ENCODE assay signal across 15 cellular contexts in genomic region chr7:23472556-23472955, GRCh38. TPM values are rescaled to one million over a fixed set of nuclear protein-coding genes. Genes with fewer than 3 reads are reported as not detected.
DNase-seq lines count a peak whose midpoint lies in the region; ATAC-seq and TF ChIP-seq lines count a peak whose summit lies in the region.
"Had no signal": no experiment of that assay in that cellular context is flagged by ENCODE, and none has a peak within 500 bp of the region (broad histone marks: within the 10 kb centered on the region; RNA-seq: fewer than 3 reads in every experiment).

No MANE protein-coding gene starts in this region.

- H3K4me3 Mint-ChIP-seq in chondrocyte (ENCODE audit: unreplicated experiment): peak overlapping the region; percentile 91
- H3K4me3 Mint-ChIP-seq in progenitor cell of endocrine pancreas (ENCODE audit: low read depth): peak overlapping the region; percentile 87

- H3K36me3 ChIP-seq in SK-N-SH (replicated peaks in 1 of 2; ENCODE audit: control insufficient read depth in 1 of 2, insufficient read depth in 2 of 2, low read length in 1 of 2): no peaks in the 10 kb centered on the region
- H3K36me3 ChIP-seq: adrenal gland, colonic mucosa, esophagus muscularis mucosa had no signal

- peaks cover 4 to 26% of the 10 kb centered on the region in 2 experiments; a peak in 3 of 4 replicates for H3K4me1 ChIP-seq in SK-N-SH (ENCODE audit: control insufficient read depth in 1 of 2, insufficient read depth in 2 of 2, low read depth in 1 of 2, low read length in 1 of 2)

- POLR2A ChIA-PET in SK-N-SH (lab: Yijun Ruan, JAX): interaction anchor here (0.6 to 1.3 kb wide), 3 partner anchors 13 to 43 kb away, joined by 3 to 7 read pairs (median 3); no protein-coding TSS in a partner anchor

- H3K36me3 Mint-ChIP-seq in chondrocyte (ENCODE audit: low read depth) (no peaks in the 10 kb centered on the region), progenitor cell of endocrine pancreas (ENCODE audit: insufficient read depth) (no peaks in the 10 kb centered on the region)

- H3K27me3 Mint-ChIP-seq in chondrocyte (ENCODE audit: low read depth): no peaks in the 10 kb centered on the region
- no peaks in the 10 kb centered on the region for H3K27me3 Mint-ChIP-seq in progenitor cell of endocrine pancreas

- H3K79me2 ChIP-seq in SK-N-SH (ENCODE audit: insufficient read depth): peaks cover 76% of the 10 kb centered on the region

- DNase-seq in SK-N-SH (no peak), NCI-H1930 (lab: John Stamatoyannopoulos, UW) (peak; percentile 18 to 23), chondrocyte (ENCODE audit: low spot score) (no peak), progenitor cell of endocrine pancreas (ENCODE audit: low spot score, unreplicated experiment) (no peak), NCI-H128 (lab: John Stamatoyannopoulos, UW; ENCODE audit: unreplicated experiment) (no peak)
- no peak for DNase-seq in stimulated activated naive CD4-positive, alpha-beta T cell (lab: John Stamatoyannopoulos, UW)
- DNase-seq: activated CD4-positive, CD25-positive, alpha-beta regulatory T cell treated with anti-CD3 and anti-CD28 coated beads, Interleukin-2, amount 50 U/mL, for 72 hours; activated T-cell treated with anti-CD3 and anti-CD28 coated beads, Interleukin-2, amount 50 U/mL, for 1 hour; adrenal gland; colonic mucosa; small intestine had no signal

- TF ChIP-seq EP300 in SK-N-SH (IDR thresholded peaks at IDR 0.05; ENCODE audit: borderline replicate concordance in 1 of 2, low read depth in 1 of 2, low read length in 1 of 2): no peak

- H2AFZ ChIP-seq in SK-N-SH (ENCODE audit: low read depth): peak overlapping the region; percentile 90; the same call in 1 of the 2 replicates

- TF ChIP-seq CTCF in SK-N-SH (IDR thresholded peaks at IDR 0.05) (no peak), chondrocyte (IDR thresholded peaks at IDR 0.05) (no peak), progenitor cell of endocrine pancreas (IDR thresholded peaks at IDR 0.05; ENCODE audit: unreplicated experiment) (no peak)

- peaks cover 6% of the 10 kb centered on the region for H4K20me1 ChIP-seq in SK-N-SH (ENCODE audit: insufficient read depth)

- H3K27ac Mint-ChIP-seq in chondrocyte (ENCODE audit: unreplicated experiment): peak overlapping the region; percentile 91
- H3K27ac Mint-ChIP-seq in progenitor cell of endocrine pancreas: peak overlapping the region; percentile 96

- H3K4me1 Mint-ChIP-seq in chondrocyte (ENCODE audit: low read depth): peaks cover 31% of the 10 kb centered on the region
- peaks cover 31% of the 10 kb centered on the region for H3K4me1 Mint-ChIP-seq in progenitor cell of endocrine pancreas (ENCODE audit: low read depth)

- no peaks in the 10 kb centered on the region for H3K9me3 ChIP-seq in SK-N-SH
- H3K9me3 ChIP-seq: adrenal gland, colonic mucosa, esophagus muscularis mucosa had no signal

- no peak for TF ChIP-seq RAD21 in SK-N-SH (IDR thresholded peaks at IDR 0.05; ENCODE audit: low read length)

- CTCF ChIA-PET in SK-N-SH (lab: Yijun Ruan, JAX): interaction anchor here (0.7 to 2.0 kb wide), 11 partner anchors 9 to 260 kb away, joined by 3 to 12 read pairs (median 3); no protein-coding TSS in a partner anchor

- H3K27me3 ChIP-seq in SK-N-SH (ENCODE audit: insufficient read depth): no peaks in the 10 kb centered on the region

- ATAC-seq in SK-N-SH treated with all-trans-retinoic acid at 6 μM for 48 hours: no peak
- ATAC-seq in HG03095 (IDR thresholded peaks at IDR 0.05; ENCODE audit: unreplicated experiment): no peak

- no peaks in the 10 kb centered on the region; the same call in 1 of the 2 replicates for H3K9me2 ChIP-seq in SK-N-SH

- peak overlapping the region; percentile 91; the same call in 1 of the 2 replicates for H3K9ac ChIP-seq in SK-N-SH

- peak overlapping the region; percentile 93 to 96 for H3K27ac ChIP-seq in SK-N-SH (ENCODE audit: low read depth in 2 of 2, low read length in 1 of 2)
- H3K27ac ChIP-seq: adrenal gland, colonic mucosa, esophagus muscularis mucosa had no signal

- peak overlapping the region; percentile 88 to 89 for H3K4me3 ChIP-seq in SK-N-SH (ENCODE audit: low read depth in 2 of 2, low read length in 1 of 2)
- H3K4me3 ChIP-seq: adrenal gland, colonic mucosa, esophagus muscularis mucosa, lung had no signal

- peak overlapping the region; percentile 94 for H3K4me2 ChIP-seq in SK-N-SH

- peaks cover 44% of the 10 kb centered on the region for H3F3A ChIP-seq in SK-N-SH (replicated peaks; ENCODE audit: insufficient read depth)

- H3K9me3 Mint-ChIP-seq in chondrocyte (ENCODE audit: low read depth) (no peaks in the 10 kb centered on the region), progenitor cell of endocrine pancreas (ENCODE audit: low read depth) (no peaks in the 10 kb centered on the region)

TF ChIP-seq in SK-N-SH, 30 proteins besides CTCF, POLR2A, EP300 and RAD21 (continues in another document):
- TF ChIP-seq FOXM1 (IDR thresholded peaks at IDR 0.05; ENCODE audit: low read depth) (no peak), FOXJ3 (CRISPR knock-in tag; IDR thresholded peaks at IDR 0.05) (no peak), RXRA (IDR thresholded peaks at IDR 0.05; ENCODE audit: borderline replicate concordance, low read depth) (no peak), SIN3A (IDR thresholded peaks at IDR 0.05; ENCODE audit: borderline replicate concordance, low read depth, low read length) (no peak)
- TF ChIP-seq, protein P1, sequence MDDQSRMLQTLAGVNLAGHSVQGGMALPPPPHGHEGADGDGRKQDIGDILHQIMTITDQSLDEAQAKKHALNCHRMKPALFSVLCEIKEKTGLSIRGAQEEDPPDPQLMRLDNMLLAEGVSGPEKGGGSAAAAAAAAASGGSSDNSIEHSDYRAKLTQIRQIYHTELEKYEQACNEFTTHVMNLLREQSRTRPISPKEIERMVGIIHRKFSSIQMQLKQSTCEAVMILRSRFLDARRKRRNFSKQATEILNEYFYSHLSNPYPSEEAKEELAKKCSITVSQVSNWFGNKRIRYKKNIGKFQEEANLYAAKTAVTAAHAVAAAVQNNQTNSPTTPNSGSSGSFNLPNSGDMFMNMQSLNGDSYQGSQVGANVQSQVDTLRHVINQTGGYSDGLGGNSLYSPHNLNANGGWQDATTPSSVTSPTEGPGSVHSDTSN (IDR thresholded peaks at IDR 0.05): no peak

TF ChIP-seq in SK-N-SH treated with all-trans-retinoic acid at 6 μM for 48 hours, 23 proteins besides CTCF, POLR2A, EP300 and RAD21 (continues in another document):
- no peak for TF ChIP-seq PPARA (CRISPR knock-in tag; IDR thresholded peaks at IDR 0.05; ENCODE audit: borderline replicate concordance)
- no peak for TF ChIP-seq CSDC2 (CRISPR knock-in tag; IDR thresholded peaks at IDR 0.05)
- no peak for TF ChIP-seq ZNF8 (CRISPR knock-in tag; IDR thresholded peaks at IDR 0.05)
- TF ChIP-seq BACH2 (CRISPR knock-in tag; IDR thresholded peaks at IDR 0.05; ENCODE audit: borderline replicate concordance): no peak
- TF ChIP-seq ZFP30 (CRISPR knock-in tag; IDR thresholded peaks at IDR 0.05): no peak
- TF ChIP-seq POU6F1 (CRISPR knock-in tag; IDR thresholded peaks at IDR 0.05; ENCODE audit: borderline replicate concordance, low read depth): no peak
- TF ChIP-seq CREB5 (CRISPR knock-in tag; IDR thresholded peaks at IDR 0.05; ENCODE audit: low read depth): no peak
- no peak for TF ChIP-seq TCF4 (CRISPR knock-in tag; IDR thresholded peaks at IDR 0.05; ENCODE audit: borderline replicate concordance)
- no peak for TF ChIP-seq ZFP3 (CRISPR knock-in tag; IDR thresholded peaks at IDR 0.05)
- TF ChIP-seq SNAI2 (CRISPR knock-in tag; IDR thresholded peaks at IDR 0.05): no peak

RNA-seq across cellular contexts. Expression of gene IGF2BP3, which starts 2.3 kb away (rescaled TPM):
- 34.4 and 46.5 TPM in 2 replicates for polyA plus RNA-seq in SK-N-SH (2012; rRNA removed)
- 36.8 and 46.3 TPM in 2 replicates for polyA plus RNA-seq in SK-N-SH (2012; cell fraction: cytosol; rRNA removed)
- polyA plus RNA-seq in SK-N-SH (2012; cell fraction: nucleus; rRNA removed): 99.6 and 114 TPM in 2 replicates
- total RNA-seq in chondrocyte (47.9 to 55.4 TPM (median 53.0 TPM) in 3 replicates), progenitor cell of endocrine pancreas (96.9 and 107 TPM in 2 replicates)

RNA-seq across cellular contexts. Expression of gene TRA2A, which starts 59.2 kb away (rescaled TPM):
- 62.1 and 84.6 TPM in 2 replicates for polyA plus RNA-seq in SK-N-SH (2012; rRNA removed)
- polyA plus RNA-seq in SK-N-SH (2012; cell fraction: cytosol; rRNA removed): 56.4 and 65.5 TPM in 2 replicates
- polyA plus RNA-seq in SK-N-SH (2012; cell fraction: nucleus; rRNA removed): 74.5 and 151 TPM in 2 replicates
- total RNA-seq in chondrocyte (58.3 to 93.2 TPM (median 60.9 TPM) in 3 replicates), progenitor cell of endocrine pancreas (203 and 216 TPM in 2 replicates)

Comparison
In these comparisons a context has a peak if more than half of its experiments do, and no peak if none do; other contexts are left out.
1. DNase-seq: peak in NCI-H1930 (2 of 2); none in SK-N-SH (single experiment), chondrocyte (single experiment), progenitor cell of endocrine pancreas (single experiment), NCI-H128 (single experiment) and stimulated activated naive CD4-positive, alpha-beta T cell (0 of 6).